Comparison of ENCODE assay signal across 29 cellular contexts in the genomic region with DNA sequence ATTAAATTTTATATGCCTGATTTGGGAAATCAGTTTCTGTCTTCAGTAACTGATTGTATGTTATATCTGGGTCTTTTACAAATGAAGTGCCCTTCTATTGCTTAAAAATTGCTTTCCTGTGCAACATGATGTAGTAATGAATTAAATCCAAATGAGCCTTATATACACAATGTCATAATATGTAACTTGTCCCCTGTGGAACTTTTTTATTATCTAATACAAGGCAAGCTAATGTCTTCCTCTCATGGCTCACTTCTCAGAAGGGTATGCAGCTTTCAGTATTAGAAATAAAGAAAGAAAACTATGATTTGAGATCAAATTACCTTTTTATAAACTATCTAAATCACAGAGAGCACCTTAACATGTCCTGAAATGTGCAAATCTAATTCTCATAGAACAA.
"Had no signal": no experiment of that assay in that cellular context is flagged by ENCODE, and none has a peak within 500 bp of the region (broad histone marks: within the 10 kb centered on the region; RNA-seq: fewer than 3 reads in every experiment).

No MANE protein-coding gene starts in this region.

- H3K4me1 ChIP-seq: left ventricle myocardium inferior, neural progenitor cell, prostate gland, spleen, suprapubic skin, upper lobe of right lung had no signal

- H3K9me3 ChIP-seq: left ventricle myocardium inferior, neutrophil, ovary, prostate gland, sigmoid colon, spleen, suprapubic skin, thoracic aorta, tibial artery, upper lobe of right lung had no signal

- H2AFZ ChIP-seq: neural progenitor cell had no signal

- H3K27me3 ChIP-seq: neural progenitor cell, neutrophil, ovary, sigmoid colon, spleen, suprapubic skin, tibial artery, upper lobe of right lung had no signal

- H3K36me3 ChIP-seq: left ventricle myocardium inferior, neural progenitor cell, neutrophil, ovary, prostate gland, sigmoid colon, spleen, suprapubic skin, thoracic aorta, tibial artery, upper lobe of right lung had no signal

- DNase-seq: hippocampal formation; kidney; left colon; left ventricle myocardium inferior; mesendoderm; naive B cell; natural killer cell; nephron progenitor cell; occipital lobe; ovary; posterior cingulate gyrus; retina; right cardiac atrium; sigmoid colon; small intestine; spleen; stimulated activated CD4-positive, alpha-beta T cell treated with anti-CD3 and anti-CD28 coated beads, Interleukin-4, amount 100 ng/mL, for 24 hours; stimulated activated naive CD4-positive, alpha-beta T cell; tibial artery; trophoblast cell; upper lobe of right lung had no signal

- H3K4me3 ChIP-seq: left ventricle myocardium inferior, lung, neural progenitor cell, ovary, prostate gland, sigmoid colon, spleen, suprapubic skin, thoracic aorta, tibial artery, upper lobe of right lung had no signal

- ATAC-seq: left colon; natural killer cell; right cardiac atrium; stimulated activated effector memory CD8-positive, alpha-beta T cell treated with anti-CD3 and anti-CD28 coated beads, Interleukin-12 subunit alpha, Interleukin-12 subunit beta, amount 100 ng/mL, for 72 hours; upper lobe of right lung had no signal

- FAIRE-seq: urothelium cell line had no signal

- H3K27ac ChIP-seq: left ventricle myocardium inferior, neural progenitor cell, neutrophil, ovary, prostate gland, sigmoid colon, spleen, suprapubic skin, thoracic aorta, tibial artery, upper lobe of right lung had no signal

- H3K4me2 ChIP-seq: neural progenitor cell had no signal

- H3K9ac ChIP-seq: neural progenitor cell had no signal
